In the genomic region with DNA sequence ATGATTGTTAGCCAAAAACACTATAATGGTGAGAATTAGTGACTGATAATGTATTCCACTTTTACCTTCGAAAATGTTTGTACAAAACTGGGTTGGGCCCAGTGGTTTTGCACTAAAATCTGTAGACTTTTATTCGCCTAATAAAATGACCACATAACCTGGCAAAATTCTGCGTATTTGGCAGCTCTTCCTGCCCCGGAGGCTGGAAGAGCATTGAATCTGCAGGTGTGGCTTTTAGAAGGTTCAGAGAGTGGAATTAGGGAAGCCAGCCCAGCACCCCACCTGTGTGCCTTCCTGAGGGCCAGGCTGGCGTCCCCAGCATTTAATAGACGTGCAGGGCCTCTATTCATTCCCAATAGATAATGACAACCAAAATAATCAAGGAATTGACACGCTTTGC, we compare ENCODE assay signal across 24 cellular contexts.
A peak's percentile ranks its signal among the peaks of the same experiment; 100 is the strongest.
DNase-seq lines count a peak whose midpoint lies in the region; ATAC-seq, FAIRE-seq and TF ChIP-seq lines count a peak whose summit lies in the region.
"Had no signal": no experiment of that assay in that cellular context is flagged by ENCODE, and none has a peak within 500 bp of the region (broad histone marks: within the 10 kb centered on the region; RNA-seq: fewer than 3 reads in every experiment).

No MANE protein-coding gene starts in this region.

- no peaks in the 10 kb centered on the region for H3K79me2 ChIP-seq in GM23338 (replicated peaks; ENCODE audit: insufficient read depth)
- H3K79me2 ChIP-seq in keratinocyte (ENCODE audit: control insufficient read depth, insufficient read depth, low read length), result no peaks in the 10 kb centered on the region

- H3K9me2 ChIP-seq in GM23338 (ENCODE audit: insufficient read depth), result peaks cover 10% of the 10 kb centered on the region; the same call in 1 of the 2 replicates

- POLR2A ChIA-PET in RWPE1 (lab: Yijun Ruan, JAX; ENCODE audit: low non-redundant PET), result no interaction called here
- POLR2A ChIA-PET in MCF 10A (lab: Yijun Ruan, JAX), result interaction anchor here (0.9 to 1.6 kb wide), 2 partner anchors 8 to 16 kb away, joined by 3 to 5 read pairs; no protein-coding TSS in a partner anchor

- no peak for ATAC-seq in GM23338
- ATAC-seq in stimulated activated effector memory CD8-positive, alpha-beta T cell treated with anti-CD3 and anti-CD28 coated beads, Interleukin-12 subunit alpha, Interleukin-12 subunit beta, amount 100 ng/mL, for 72 hours, result no peak
- ATAC-seq in activated T-cell treated with anti-CD3 and anti-CD28 coated beads, Interleukin-2, amount 50 U/mL, for 72 hours (replicated peaks in 1 of 2), result no peak
- ATAC-seq: CD8-positive, alpha-beta T cell had no signal

- no peak overlapping the region for H3K4me3 Mint-ChIP-seq in GM23338
- H3K4me3 Mint-ChIP-seq in MCF 10A (ENCODE audit: unreplicated experiment), result no peak overlapping the region
- H3K4me3 Mint-ChIP-seq in stimulated activated effector memory CD8-positive, alpha-beta T cell treated with anti-CD3 and anti-CD28 coated beads, Interleukin-12 subunit alpha, Interleukin-12 subunit beta, amount 100 ng/mL, for 72 hours, result no peak overlapping the region
- H3K4me3 Mint-ChIP-seq in activated T-cell treated with anti-CD3 and anti-CD28 coated beads, Interleukin-2, amount 50 U/mL, for 72 hours, result no peak overlapping the region
- H3K4me3 Mint-ChIP-seq: B cell; CD4-positive, CD25-positive, alpha-beta regulatory T cell; CD8-positive, alpha-beta T cell had no signal

- no peak overlapping the region for H3K9ac ChIP-seq in keratinocyte (ENCODE audit: control insufficient read depth, extremely low read depth, insufficient read depth, low read length)
- H3K9ac ChIP-seq: BLaER1 had no signal

- CTCF ChIA-PET in RWPE1 (lab: Yijun Ruan, JAX), result interaction anchor here (0.6 to 0.8 kb wide), 2 partner anchors 426 to 1013 kb away, joined by 3 read pairs; no protein-coding TSS in a partner anchor
- CTCF ChIA-PET in MCF 10A (lab: Yijun Ruan, JAX), result no interaction called here

- H3K36me3 ChIP-seq in GM23338 (ENCODE audit: insufficient read depth), result peaks cover 18% of the 10 kb centered on the region
- no peaks in the 10 kb centered on the region for H3K36me3 ChIP-seq in keratinocyte (ENCODE audit: control insufficient read depth in 2 of 2, extremely low read depth in 1 of 2, insufficient read depth in 2 of 2, low read length in 2 of 2)

- H3K9me3 ChIP-seq in keratinocyte (ENCODE audit: control insufficient read depth, low read depth, low read length), result no peaks in the 10 kb centered on the region

- TF ChIP-seq CTCF in GM23338 (conservative IDR thresholded peaks at IDR 0.05; ENCODE audit: low read depth in 2 of 2) (no peak), RWPE1 (conservative IDR thresholded peaks at IDR 0.05; ENCODE audit: low read depth) (no peak), MCF 10A (IDR thresholded peaks at IDR 0.05; ENCODE audit: unreplicated experiment) (no peak), keratinocyte (optimal IDR thresholded peaks at IDR 0.05 in 1 of 3, IDR thresholded peaks at IDR 0.05 in 1 of 3, conservative IDR thresholded peaks at IDR 0.05 in 1 of 3; ENCODE audit: extremely low read depth in 1 of 3, insufficient read depth in 2 of 3, low read length in 3 of 3) (no peak)

- H4K20me1 ChIP-seq in GM23338 (replicated peaks; ENCODE audit: insufficient read depth) (no peaks in the 10 kb centered on the region), keratinocyte (ENCODE audit: control insufficient read depth, extremely low read depth, insufficient read depth, low read length) (no peaks in the 10 kb centered on the region)
- H4K20me1 ChIP-seq: BLaER1 had no signal

- no peaks in the 10 kb centered on the region for H3K27me3 ChIP-seq in GM23338 (ENCODE audit: insufficient read depth)
- no peaks in the 10 kb centered on the region for H3K27me3 ChIP-seq in keratinocyte (ENCODE audit: control insufficient read depth, extremely low read depth, insufficient read depth, low read length)
- H3K27me3 ChIP-seq: BLaER1 had no signal

- DNase-seq in GM23338 (ENCODE audit: low spot score) (no peak), RWPE1 (ENCODE audit: low spot score) (no peak), MCF 10A (ENCODE audit: unreplicated experiment) (peak; percentile 38), keratinocyte (ENCODE audit: low read depth, low spot score) (no peak), HPDE6-E6E7 (ENCODE audit: extremely low spot score) (no peak)
- no peak for DNase-seq in stimulated activated effector memory CD8-positive, alpha-beta T cell treated with anti-CD3 and anti-CD28 coated beads, Interleukin-12 subunit alpha, Interleukin-12 subunit beta, amount 100 ng/mL, for 72 hours (ENCODE audit: low spot score in 2 of 2)
- DNase-seq in activated T-cell treated with anti-CD3 and anti-CD28 coated beads, Interleukin-2, amount 50 U/mL, for 72 hours, result no peak
- DNase-seq: CD4-positive, CD25-positive, alpha-beta regulatory T cell; CD8-positive, alpha-beta T cell; DMS 273 treated with DMSO at 0.1 percent for 48 hours; DMS79; EL; GDM1; H7; HCEC 1CT had no signal

- no peak overlapping the region for H3K4me3 ChIP-seq in GM23338
- no peak overlapping the region for H3K4me3 ChIP-seq in keratinocyte (ENCODE audit: control insufficient read depth in 2 of 3, extremely low read depth in 1 of 3, insufficient read depth in 2 of 3, low read depth in 1 of 3, low read length in 3 of 3)
- H3K4me3 ChIP-seq: BLaER1 had no signal

- H3K36me3 Mint-ChIP-seq in GM23338 (ENCODE audit: low read depth), result peaks cover 71% of the 10 kb centered on the region
- H3K36me3 Mint-ChIP-seq in MCF 10A (ENCODE audit: insufficient read depth, unreplicated experiment), result no peaks in the 10 kb centered on the region
- no peaks in the 10 kb centered on the region for H3K36me3 Mint-ChIP-seq in stimulated activated effector memory CD8-positive, alpha-beta T cell treated with anti-CD3 and anti-CD28 coated beads, Interleukin-12 subunit alpha, Interleukin-12 subunit beta, amount 100 ng/mL, for 72 hours
- peaks cover 12 to 15% of the 10 kb centered on the region in 2 donors for H3K36me3 Mint-ChIP-seq in activated T-cell treated with anti-CD3 and anti-CD28 coated beads, Interleukin-2, amount 50 U/mL, for 72 hours (ENCODE audit: insufficient read depth in 2 of 2)
- H3K36me3 Mint-ChIP-seq: CD4-positive, CD25-positive, alpha-beta regulatory T cell had no signal

- H3K9me3 Mint-ChIP-seq in GM23338, result peaks cover 29% of the 10 kb centered on the region
- H3K9me3 Mint-ChIP-seq in MCF 10A (ENCODE audit: unreplicated experiment), result peaks cover 10% of the 10 kb centered on the region
- peaks cover 9% of the 10 kb centered on the region for H3K9me3 Mint-ChIP-seq in stimulated activated effector memory CD8-positive, alpha-beta T cell treated with anti-CD3 and anti-CD28 coated beads, Interleukin-12 subunit alpha, Interleukin-12 subunit beta, amount 100 ng/mL, for 72 hours
- H3K9me3 Mint-ChIP-seq in activated T-cell treated with anti-CD3 and anti-CD28 coated beads, Interleukin-2, amount 50 U/mL, for 72 hours, result peaks cover 8 to 10% of the 10 kb centered on the region in 2 donors

- peak; percentile 13 for FAIRE-seq in keratinocyte (lab: Jason Lieb, UNC)
- FAIRE-seq: A204.1, D721Med, GM12891, GM18507, H1 had no signal

- H3K27ac Mint-ChIP-seq in GM23338 (no peak overlapping the region), MCF 10A (ENCODE audit: low read depth, unreplicated experiment) (no peak overlapping the region)
- no peak overlapping the region for H3K27ac Mint-ChIP-seq in stimulated activated effector memory CD8-positive, alpha-beta T cell treated with anti-CD3 and anti-CD28 coated beads, Interleukin-12 subunit alpha, Interleukin-12 subunit beta, amount 100 ng/mL, for 72 hours
- no peak overlapping the region for H3K27ac Mint-ChIP-seq in activated T-cell treated with anti-CD3 and anti-CD28 coated beads, Interleukin-2, amount 50 U/mL, for 72 hours
- H3K27ac Mint-ChIP-seq: B cell; CD4-positive, CD25-positive, alpha-beta regulatory T cell; CD8-positive, alpha-beta T cell had no signal

- H3K4me2 ChIP-seq in GM23338 (no peak overlapping the region), keratinocyte (ENCODE audit: control insufficient read depth, extremely low read depth, insufficient read depth, low read depth, low read length) (no peak overlapping the region)
- H3K4me2 ChIP-seq: BLaER1 had no signal

- H3K27ac ChIP-seq in GM23338 (ENCODE audit: low read depth), result 0 out of 2 replicates have a peak overlapping the region, but pooled peaks have one; percentile 7
- H3K27ac ChIP-seq in RWPE1, result peak overlapping the region; percentile 72
- H3K27ac ChIP-seq in keratinocyte (ENCODE audit: control insufficient read depth, insufficient read depth, low read length), result no peak overlapping the region
- H3K27ac ChIP-seq: 22Rv1, BLaER1, C4-2B had no signal

- H3F3A ChIP-seq in GM23338 (replicated peaks; ENCODE audit: low read depth), result no peaks in the 10 kb centered on the region

- intact Hi-C loops in MCF 10A (cut with micrococcal nuclease), result no loop called here

- dilution Hi-C loops in keratinocyte (cut with MboI; ENCODE audit: extremely low pct_ligation_motif_present, low sequenced_read_pairs), result no loop called here

- no peak overlapping the region for H2AFZ ChIP-seq in GM23338
- no peak overlapping the region for H2AFZ ChIP-seq in keratinocyte (ENCODE audit: control insufficient read depth, low read length)

- BruUV-seq in MCF 10A (replicated peaks; lab: Mats Ljungman, UMichigan), result no TSS peak

- H3K27me3 Mint-ChIP-seq in GM23338 (ENCODE audit: insufficient read depth, low read depth, poor library complexity) (no peaks in the 10 kb centered on the region), MCF 10A (ENCODE audit: insufficient read depth, unreplicated experiment) (no peaks in the 10 kb centered on the region)
- peaks cover 5% of the 10 kb centered on the region for H3K27me3 Mint-ChIP-seq in activated T-cell treated with anti-CD3 and anti-CD28 coated beads, Interleukin-2, amount 50 U/mL, for 72 hours (ENCODE audit: low read depth)
- H3K27me3 Mint-ChIP-seq: B cell had no signal

- no peaks in the 10 kb centered on the region for H3K4me1 ChIP-seq in GM23338 (ENCODE audit: insufficient read depth)
- peaks cover 16% of the 10 kb centered on the region for H3K4me1 ChIP-seq in keratinocyte (ENCODE audit: control insufficient read depth, extremely low read depth, insufficient read depth, low read length)

- H3K9me1 ChIP-seq in keratinocyte (ENCODE audit: control insufficient read depth, extremely low read depth, insufficient read depth, low read length), result no peaks in the 10 kb centered on the region

- H3K4me1 Mint-ChIP-seq in GM23338 (peaks cover 7% of the 10 kb centered on the region), MCF 10A (ENCODE audit: insufficient read depth, unreplicated experiment) (peaks cover 25% of the 10 kb centered on the region)
- H3K4me1 Mint-ChIP-seq in stimulated activated effector memory CD8-positive, alpha-beta T cell treated with anti-CD3 and anti-CD28 coated beads, Interleukin-12 subunit alpha, Interleukin-12 subunit beta, amount 100 ng/mL, for 72 hours, result peaks cover 18% of the 10 kb centered on the region
- H3K4me1 Mint-ChIP-seq in activated T-cell treated with anti-CD3 and anti-CD28 coated beads, Interleukin-2, amount 50 U/mL, for 72 hours (ENCODE audit: low read depth), result peaks cover 8% of the 10 kb centered on the region

TF ChIP-seq in GM23338, 12 proteins besides CTCF, POLR2A, EP300 and RAD21 (continues in another document):
- TF ChIP-seq EZH2 (IDR thresholded peaks at IDR 0.05; ENCODE audit: low read depth, unreplicated experiment), result no peak
- TF ChIP-seq POLR2AphosphoS5 (IDR thresholded peaks at IDR 0.05; ENCODE audit: low read depth), result no peak
- no peak for TF ChIP-seq EZH2phosphoT487 (IDR thresholded peaks at IDR 0.05; ENCODE audit: unreplicated experiment)
